27 cellular contexts compared by ENCODE assay signal in the genomic region with DNA sequence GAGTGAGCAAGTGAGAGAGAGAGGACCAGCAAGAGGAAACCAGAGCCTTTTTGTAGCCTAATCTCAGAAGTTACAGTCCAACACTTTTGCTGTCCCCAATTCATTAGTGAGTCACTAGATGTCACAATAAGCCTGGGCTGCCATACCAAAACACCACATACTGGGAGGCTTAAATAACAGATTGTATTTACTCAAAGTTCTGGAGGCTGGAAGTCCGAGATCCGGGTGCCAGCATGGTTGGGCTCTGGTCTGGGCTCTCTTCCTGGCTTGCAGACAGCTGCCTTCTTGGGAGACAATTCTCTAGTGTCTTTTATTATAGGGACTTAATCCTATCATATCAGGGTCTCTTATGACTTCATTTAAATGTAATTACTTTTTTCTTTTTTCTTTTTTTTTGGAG. TPM values are rescaled to one million over a fixed set of nuclear protein-coding genes. Genes with fewer than 3 reads are reported as not detected.
"Had no signal": no experiment of that assay in that cellular context is flagged by ENCODE, and none has a peak within 500 bp of the region (broad histone marks: within the 10 kb centered on the region; RNA-seq: fewer than 3 reads in every experiment).

No MANE protein-coding gene starts in this region.

- H3K9me3 Mint-ChIP-seq: activated CD4-positive, alpha-beta T cell treated with anti-CD3 and anti-CD28 coated beads, Interleukin-2, amount 10 ng/mL, durations not matched to agents 7 days and 5 days had no signal

- H3K4me3 Mint-ChIP-seq: activated CD4-positive, alpha-beta memory T cell treated with anti-CD3 and anti-CD28 coated beads for 36 hours; activated CD4-positive, alpha-beta T cell treated with anti-CD3 and anti-CD28 coated beads, Interleukin-2, amount 10 ng/mL, durations not matched to agents 7 days and 5 days; activated naive CD8-positive, alpha-beta T cell treated with anti-CD3 and anti-CD28 coated beads, Interleukin-2, amount 50 U/mL, for 24 hours; activated T-cell treated with anti-CD3 and anti-CD28 coated beads, Interleukin-2, amount 50 U/mL, for 4 hours; T-cell had no signal

- H3K27me3 Mint-ChIP-seq: IgD-negative memory B cell had no signal

- H3K36me3 Mint-ChIP-seq: activated CD4-positive, alpha-beta memory T cell treated with anti-CD3 and anti-CD28 coated beads for 36 hours; activated naive CD4-positive, alpha-beta T cell treated with anti-CD3 and anti-CD28 coated beads, Interleukin-2, amount 50 U/mL, for 72 hours; T-cell had no signal

- H3K27ac Mint-ChIP-seq: activated CD4-positive, alpha-beta memory T cell treated with anti-CD3 and anti-CD28 coated beads for 36 hours; activated CD4-positive, alpha-beta T cell treated with anti-CD3 and anti-CD28 coated beads, Interleukin-2, amount 10 ng/mL, durations not matched to agents 7 days and 5 days; activated naive CD4-positive, alpha-beta T cell treated with anti-CD3 and anti-CD28 coated beads, Interleukin-2, amount 50 U/mL, for 72 hours; activated naive CD8-positive, alpha-beta T cell treated with anti-CD3 and anti-CD28 coated beads, Interleukin-2, amount 50 U/mL, for 24 hours; IgD-negative memory B cell; T-cell had no signal

- DNase-seq: activated CD4-positive, alpha-beta memory T cell treated with anti-CD3 and anti-CD28 coated beads for 36 hours; activated CD4-positive, alpha-beta T cell treated with anti-CD3 and anti-CD28 coated beads, Interleukin-2, amount 10 ng/mL, durations not matched to agents 7 days and 5 days; activated CD4-positive, CD25-positive, alpha-beta regulatory T cell; activated CD8-positive, alpha-beta memory T cell treated with anti-CD3 and anti-CD28 coated beads for 24 hours; activated effector memory CD4-positive, alpha-beta T cell treated with anti-CD3 and anti-CD28 coated beads, Interleukin-2, amount 50 U/mL, for 16 hours; activated naive CD4-positive, alpha-beta T cell treated with Interleukin-2 at 50 U/mL for 16 hours; activated naive CD8-positive, alpha-beta T cell treated with anti-CD3 and anti-CD28 coated beads, Interleukin-2, amount 50 U/mL, for 24 hours; activated T-cell treated with anti-CD3 and anti-CD28 coated beads, Interleukin-2, amount 50 U/mL, for 4 hours; amniotic stem cell; body of pancreas; central memory CD4-positive, alpha-beta T cell; KG1; NCI-H1048; NCI-H1930; NCI-H2171; NCI-H2227 treated with DMSO at 0.1 percent for 48 hours; NCI-H510A; NCI-H526 treated with DMSO at 0.1 percent for 48 hours; NCI-H82; SIG-M5; T-cell; T-helper 2 cell; T1000 had no signal

- H3K36me3 ChIP-seq: ascending aorta had no signal

- H3K4me3 ChIP-seq: ascending aorta, body of pancreas had no signal

- H3K4me1 Mint-ChIP-seq: activated CD4-positive, alpha-beta T cell treated with anti-CD3 and anti-CD28 coated beads, Interleukin-2, amount 10 ng/mL, durations not matched to agents 7 days and 5 days; activated naive CD8-positive, alpha-beta T cell treated with anti-CD3 and anti-CD28 coated beads, Interleukin-2, amount 50 U/mL, for 24 hours; IgD-negative memory B cell; T-cell had no signal

- H3K4me1 ChIP-seq: ascending aorta, body of pancreas had no signal

- H3K27ac ChIP-seq: ascending aorta, body of pancreas, VCaP had no signal

- H3K27me3 ChIP-seq: ascending aorta, body of pancreas had no signal

- H3K9me3 ChIP-seq: ascending aorta, body of pancreas had no signal

RNA-seq across cellular contexts. Expression of a gene that starts 50.7 kb away (rescaled TPM):
- total RNA-seq: activated CD4-positive, alpha-beta T cell treated with anti-CD3 and anti-CD28 coated beads, Interleukin-2, amount 10 ng/mL, durations not matched to agents 7 days and 5 days had no signal
- polyA plus RNA-seq: IgD-negative memory B cell had no signal
